In genomic region chr19:35858311-35858710, GRCh38 we compare ENCODE assay signal across 15 cellular contexts. TPM values are rescaled to one million over a fixed set of nuclear protein-coding genes. Genes with fewer than 3 reads are reported as not detected.
DNase-seq lines count a peak whose midpoint lies in the region; ATAC-seq and TF ChIP-seq lines count a peak whose summit lies in the region.
"Had no signal": no experiment of that assay in that cellular context is flagged by ENCODE, and none has a peak within 500 bp of the region (broad histone marks: within the 10 kb centered on the region; RNA-seq: fewer than 3 reads in every experiment).

No MANE protein-coding gene starts in this region.

- no peak overlapping the region for H3K4me3 ChIP-seq in CD8-positive, alpha-beta T cell (ENCODE audit: low read depth, low read length)
- peak overlapping the region in 1 of 2 donors; percentile 32 for H3K4me3 ChIP-seq in neuronal stem cell (ENCODE audit: low read length in 2 of 2)
- H3K4me3 ChIP-seq in prostate gland: no peak overlapping the region

- H3K4me3 Mint-ChIP-seq in CD8-positive, alpha-beta T cell: peak overlapping the region; percentile 31
- H3K4me3 Mint-ChIP-seq in T-cell (peak overlapping the region in 2 of 3 donors; percentile 46 to 77), memory B cell (peak overlapping the region; percentile 3)

- H3K36me3 Mint-ChIP-seq in CD8-positive, alpha-beta T cell: no peaks in the 10 kb centered on the region
- H3K36me3 Mint-ChIP-seq in T-cell (no peaks in the 10 kb centered on the region), memory B cell (no peaks in the 10 kb centered on the region)

- H3K4me2 ChIP-seq in neuronal stem cell (ENCODE audit: insufficient read depth, low read length, poor library complexity, severe bottlenecking): no peak overlapping the region

- no peak overlapping the region for H2BK120ac ChIP-seq in neuronal stem cell (ENCODE audit: low read depth, low read length)

- DNase-seq in CD8-positive, alpha-beta T cell: no peak
- DNase-seq in T-cell (no peak), memory B cell (ENCODE audit: low spot score in 2 of 2) (no peak), neuronal stem cell (ENCODE audit: low spot score) (no peak), NOMO-1 treated with DMSO at 0.1 percent for 48 hours (lab: John Stamatoyannopoulos, UW; ENCODE audit: unreplicated experiment) (no peak), prostate gland (ENCODE audit: low spot score) (no peak)
- DNase-seq: CD4-positive, CD25-positive, alpha-beta regulatory T cell; H7; NCI-H1048; NCI-H2107; NCI-H345; NCI-H526 treated with DMSO at 0.1 percent for 48 hours; RPMI8226 had no signal

- no peak overlapping the region for H3K18ac ChIP-seq in neuronal stem cell (ENCODE audit: low read length)

- CTCF ChIA-PET in CD8-positive, alpha-beta T cell (lab: Charles Lee): no interaction called here
- CTCF ChIA-PET in T-cell (lab: Charles Lee): no interaction called here

- no peaks in the 10 kb centered on the region for H3K79me1 ChIP-seq in neuronal stem cell (ENCODE audit: low read depth, low read length)

- H3K9ac ChIP-seq in neuronal stem cell (ENCODE audit: low read depth, low read length, poor library complexity): peak overlapping the region; percentile 36

- no peaks in the 10 kb centered on the region for H3K36me3 ChIP-seq in CD8-positive, alpha-beta T cell (ENCODE audit: insufficient read depth, low read length)
- no peaks in the 10 kb centered on the region for H3K36me3 ChIP-seq in neuronal stem cell (replicated peaks in 1 of 2; ENCODE audit: control insufficient read depth in 2 of 2, insufficient read depth in 2 of 2, low read length in 2 of 2)
- no peaks in the 10 kb centered on the region for H3K36me3 ChIP-seq in prostate gland

- WGBS in neuronal stem cell (ENCODE audit: extremely low coverage in 2 of 2, insufficient read length in 2 of 2, insufficient replicate concordance in 1 of 2), 2 donors: no CpG with 5 or more reads among the region's 6 CpGs
- 84% methylated on average over 6 of the region's 6 CpGs for WGBS in prostate gland

- peaks cover 12% of the 10 kb centered on the region for H3K4me1 ChIP-seq in CD8-positive, alpha-beta T cell (ENCODE audit: insufficient read depth, low read length)
- peaks cover 27 to 33% of the 10 kb centered on the region in 2 donors for H3K4me1 ChIP-seq in neuronal stem cell (ENCODE audit: control insufficient read depth in 2 of 2, insufficient read depth in 1 of 2, low read depth in 1 of 2, low read length in 2 of 2)
- H3K4me1 ChIP-seq in prostate gland (replicated peaks): no peaks in the 10 kb centered on the region

- H3K27ac Mint-ChIP-seq in CD8-positive, alpha-beta T cell: no peak overlapping the region
- H3K27ac Mint-ChIP-seq in T-cell (no peak overlapping the region), memory B cell (no peak overlapping the region)
- H3K27ac Mint-ChIP-seq: CD4-positive, CD25-positive, alpha-beta regulatory T cell had no signal

- peaks cover 49% of the 10 kb centered on the region for H3K27me3 Mint-ChIP-seq in CD8-positive, alpha-beta T cell (ENCODE audit: low read depth)
- H3K27me3 Mint-ChIP-seq in T-cell: peaks cover 39 to 72% of the 10 kb centered on the region in 2 donors
- peaks cover 40% of the 10 kb centered on the region for H3K27me3 Mint-ChIP-seq in memory B cell

- H3K14ac ChIP-seq in neuronal stem cell (ENCODE audit: low read length): no peak overlapping the region

- H4K91ac ChIP-seq in neuronal stem cell (ENCODE audit: low read depth, low read length, poor library complexity): no peak overlapping the region

- H2BK5ac ChIP-seq in neuronal stem cell (ENCODE audit: low read length): no peak overlapping the region

- ATAC-seq in CD8-positive, alpha-beta T cell: no peak
- ATAC-seq in T-cell (replicated peaks in 1 of 4): no peak
- ATAC-seq in memory B cell (ENCODE audit: low read depth): no peak
- no peak for ATAC-seq in GM19463 (IDR thresholded peaks at IDR 0.05; ENCODE audit: unreplicated experiment)

- H3K23ac ChIP-seq in neuronal stem cell (ENCODE audit: low read depth, low read length, poor library complexity): peak overlapping the region; percentile 47

- H2BK15ac ChIP-seq in neuronal stem cell (ENCODE audit: low read length): peak overlapping the region; percentile 50

- no peaks in the 10 kb centered on the region for H3K9me3 ChIP-seq in CD8-positive, alpha-beta T cell (ENCODE audit: low read length)
- H3K9me3 ChIP-seq in neuronal stem cell (replicated peaks in 1 of 2; ENCODE audit: control insufficient read depth in 2 of 2, insufficient read depth in 1 of 2, low read depth in 1 of 2, low read length in 2 of 2) (no peaks in the 10 kb centered on the region), prostate gland (no peaks in the 10 kb centered on the region)

- H2BK12ac ChIP-seq in neuronal stem cell (ENCODE audit: low read length): no peak overlapping the region

- H3K9me3 Mint-ChIP-seq in CD8-positive, alpha-beta T cell: no peaks in the 10 kb centered on the region
- H3K9me3 Mint-ChIP-seq in T-cell (no peaks in the 10 kb centered on the region), memory B cell (no peaks in the 10 kb centered on the region)

- H4K8ac ChIP-seq in neuronal stem cell (ENCODE audit: low read depth, low read length): no peak overlapping the region

- TF ChIP-seq CTCF in CD8-positive, alpha-beta T cell (IDR thresholded peaks at IDR 0.05): no peak
- TF ChIP-seq CTCF in prostate gland (IDR thresholded peaks at IDR 0.05): no peak

- H2AK5ac ChIP-seq in neuronal stem cell (ENCODE audit: low read depth, low read length): peak overlapping the region; percentile 76

- H3K4ac ChIP-seq in neuronal stem cell (ENCODE audit: low read length): no peak overlapping the region

- H3K27me3 ChIP-seq in CD8-positive, alpha-beta T cell (ENCODE audit: insufficient read depth, low read length): peaks cover 15% of the 10 kb centered on the region
- peaks cover 0 to 34% (median 2%) of the 10 kb centered on the region in 3 experiments for H3K27me3 ChIP-seq in neuronal stem cell (ENCODE audit: control insufficient read depth in 3 of 3, insufficient read depth in 3 of 3, low read depth in 1 of 3, low read length in 3 of 3)
- H3K27me3 ChIP-seq in prostate gland (replicated peaks; ENCODE audit: insufficient read depth): peaks cover 11% of the 10 kb centered on the region

- H2AFZ ChIP-seq in neuronal stem cell (ENCODE audit: low read length): no peak overlapping the region

- peaks cover 18% of the 10 kb centered on the region for H3K4me1 Mint-ChIP-seq in CD8-positive, alpha-beta T cell (ENCODE audit: low read depth)
- peaks cover 5 to 12% (median 12%) of the 10 kb centered on the region in 3 donors for H3K4me1 Mint-ChIP-seq in T-cell
- H3K4me1 Mint-ChIP-seq in memory B cell: peaks cover 9% of the 10 kb centered on the region

- H3K27ac ChIP-seq in CD8-positive, alpha-beta T cell (ENCODE audit: low read depth, low read length): no peak overlapping the region
- H3K27ac ChIP-seq in neuronal stem cell (replicated peaks; ENCODE audit: low read length) (no peak overlapping the region), prostate gland (no peak overlapping the region)

- intact Hi-C loops in CD8-positive, alpha-beta T cell (cut with DNase I, micrococcal nuclease): no loop called here
- intact Hi-C loops in prostate gland (cut with DNase I): no loop called here

- no peak for TF ChIP-seq POLR2A in prostate gland (IDR thresholded peaks at IDR 0.05)

- POLR2A ChIA-PET in CD8-positive, alpha-beta T cell (lab: Charles Lee): no interaction called here
- POLR2A ChIA-PET in T-cell (lab: Charles Lee): interaction anchor here in 1 of 2 donors (0.7 kb wide), 1 partner anchor 357 kb away, joined by 5 read pairs; no protein-coding TSS in a partner anchor

RNA-seq across cellular contexts. Expression of gene KIRREL2, which starts 1.6 kb away (rescaled TPM):
- under 1 TPM; 0.49 to 0.69 TPM for total RNA-seq in CD8-positive, alpha-beta T cell
- under 1 TPM; 0.16 to 0.28 (median 0.25) TPM for total RNA-seq in T-cell
- 7.2 TPM for polyA plus RNA-seq in neuronal stem cell (2013, experiment 1 of 2)
- 7.3 TPM for polyA plus RNA-seq in neuronal stem cell (2013, experiment 2 of 2)
- total RNA-seq in prostate gland: 1 to 10 TPM in 1 of 2 donors, not detected in 1; 1.2 TPM
- total RNA-seq: CD4-positive, CD25-positive, alpha-beta regulatory T cell; MCF 10A had no signal
- polyA plus RNA-seq: CD4-positive, CD25-positive, alpha-beta regulatory T cell had no signal

RNA-seq across cellular contexts. Expression of gene NPHS1, which starts 6.0 kb away (rescaled TPM):
- under 1 TPM in 1 of 2 experiments, not detected in 1; 0.46 TPM for total RNA-seq in CD8-positive, alpha-beta T cell
- total RNA-seq in T-cell: under 1 TPM in 2 of 5 donors, not detected in 3; 0.06 to 0.33 TPM
- 0.74 TPM for polyA plus RNA-seq in neuronal stem cell (2013, experiment 1 of 2)
- 0.58 TPM for polyA plus RNA-seq in neuronal stem cell (2013, experiment 2 of 2)
- total RNA-seq in prostate gland: under 1 TPM in 1 of 2 donors, not detected in 1; 0.23 TPM
- total RNA-seq: CD4-positive, CD25-positive, alpha-beta regulatory T cell; H7; MCF 10A had no signal
- polyA plus RNA-seq: CD4-positive, CD25-positive, alpha-beta regulatory T cell had no signal

RNA-seq across cellular contexts. Expression of gene APLP1, which starts 10.1 kb away (rescaled TPM):
- total RNA-seq in CD8-positive, alpha-beta T cell: not detected
- total RNA-seq in T-cell: 1 to 10 TPM in 1 of 5 donors, under 1 TPM in 3, not detected in 1; 0.15 to 1.3 (median 0.33) TPM
- 299 TPM for polyA plus RNA-seq in neuronal stem cell (2013, experiment 1 of 2)
- polyA plus RNA-seq in neuronal stem cell (2013, experiment 2 of 2): 297 TPM
- 10 to 100 TPM in 1 of 2 donors, 1 to 10 TPM in 1; 3.6 to 38.0 TPM for total RNA-seq in prostate gland
- total RNA-seq: CD4-positive, CD25-positive, alpha-beta regulatory T cell had no signal
- polyA plus RNA-seq: CD4-positive, CD25-positive, alpha-beta regulatory T cell had no signal

RNA-seq across cellular contexts. Expression of gene NFKBID, which starts 42.0 kb away (rescaled TPM):
- total RNA-seq in CD8-positive, alpha-beta T cell: 10 to 100 TPM; 39.4 to 40.2 TPM
- total RNA-seq in T-cell (10 to 100 TPM; 45.1 to 78.3 (median 51.4) TPM), prostate gland (10 to 100 TPM in 1 of 2 donors, 1 to 10 TPM in 1; 5.6 to 10.8 TPM)
- 4.8 TPM for polyA plus RNA-seq in neuronal stem cell (2013, experiment 1 of 2)
- polyA plus RNA-seq in neuronal stem cell (2013, experiment 2 of 2): 4.7 TPM

RNA-seq across cellular contexts. Expression of gene HCST, which starts 44.0 kb away (rescaled TPM):
- 100 to 1,000 TPM; 101 to 114 TPM for total RNA-seq in CD8-positive, alpha-beta T cell
- total RNA-seq in T-cell (100 to 1,000 TPM in 2 of 5 donors, 10 to 100 TPM in 3; 60.1 to 165 (median 77.2) TPM), prostate gland (1 to 10 TPM in 1 of 2 donors, not detected in 1; 4.9 TPM)
- polyA plus RNA-seq in neuronal stem cell (2013, experiment 1 of 2): 0.32 TPM
- polyA plus RNA-seq in neuronal stem cell (2013, experiment 2 of 2): 0.39 TPM
- total RNA-seq: MCF 10A had no signal

Comparison
In these comparisons a context has a peak if more than half of its experiments do, and no peak if none do; other contexts are left out.
1. H3K4me3 Mint-ChIP-seq: peak in every context shown above with its lines; median percentile 62 in T-cell; 31 in CD8-positive, alpha-beta T cell; 3 in memory B cell.